23 cellular contexts compared by ENCODE assay signal in the genomic region with DNA sequence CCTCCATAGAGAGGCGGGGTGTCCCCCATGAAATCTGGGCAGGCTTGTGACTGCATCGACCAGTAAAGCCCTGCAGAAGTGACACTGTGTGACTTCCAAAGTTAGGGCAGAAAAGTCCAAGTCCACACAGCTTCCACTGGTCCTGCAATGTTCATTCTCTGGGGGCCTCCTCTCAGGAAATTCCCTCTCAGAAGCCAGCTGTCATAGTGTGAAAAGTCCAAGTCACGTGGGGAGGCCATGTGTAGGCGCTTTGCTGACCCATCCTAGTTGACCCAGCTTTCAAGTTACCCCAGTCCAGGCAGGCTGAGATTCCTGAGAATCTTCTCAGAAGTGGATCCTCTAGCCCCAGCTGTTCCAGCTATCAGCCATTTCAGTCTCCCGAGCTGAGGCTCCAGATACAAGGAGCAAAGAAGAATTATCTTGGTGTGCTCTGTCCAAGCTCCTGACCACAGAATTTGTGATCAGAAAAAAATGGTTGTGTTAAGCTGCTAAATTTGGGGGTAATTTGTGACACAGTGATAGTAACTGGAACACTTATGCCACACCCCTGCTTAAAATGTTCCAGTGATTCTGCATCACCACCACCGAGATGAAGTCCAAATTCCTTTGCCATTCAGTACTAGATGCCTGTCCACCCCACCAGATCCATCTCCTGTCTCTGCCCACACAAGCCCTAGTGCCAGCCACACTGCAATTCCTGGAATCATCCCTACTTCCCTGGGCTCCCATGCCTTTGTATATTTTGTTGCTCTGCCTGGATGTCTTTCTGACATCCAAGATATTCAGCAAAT. TPM values are rescaled to one million over a fixed set of nuclear protein-coding genes. Genes with fewer than 3 reads are reported as not detected.
DNase-seq lines count a peak whose midpoint lies in the region; ATAC-seq and TF ChIP-seq lines count a peak whose summit lies in the region.
"Had no signal": no experiment of that assay in that cellular context is flagged by ENCODE, and none has a peak within 500 bp of the region (broad histone marks: within the 10 kb centered on the region; RNA-seq: fewer than 3 reads in every experiment).

No MANE protein-coding gene starts in this region.

- H3K4me3 ChIP-seq in liver (ENCODE audit: low read depth in 1 of 3, low read length in 3 of 3) (no peak overlapping the region), right lobe of liver (no peak overlapping the region), osteoblast (ENCODE audit: insufficient read depth, low read length) (no peak overlapping the region)
- H3K4me3 ChIP-seq: A549, pancreas, upper lobe of left lung had no signal

- DNase-seq in right lobe of liver (no peak), left cardiac atrium (peak; percentile 33), osteoblast (ENCODE audit: insufficient read length, low spot score, missing footprints) (peak; percentile 56), NCI-H1930 (lab: John Stamatoyannopoulos, UW) (no peak)
- no peak for DNase-seq in activated CD4-positive, alpha-beta T cell treated with anti-CD3 and anti-CD28 coated beads for 4 hours
- no peak for DNase-seq in stimulated activated naive CD4-positive, alpha-beta T cell treated with Interleukin-2 at 50 U/mL for 16 hours (lab: John Stamatoyannopoulos, UW)
- DNase-seq: aorta, BE2C, dermis blood vessel endothelial cell, DND-41, H7, kidney glomerular epithelial cell, natural killer cell, NCI-H1105 treated with DMSO at 0.1 percent for 48 hours, NCI-H2029 treated with DMSO at 0.1 percent for 48 hours, NCI-H226, pancreas, upper lobe of left lung had no signal

- WGBS in liver, result 83% methylated on average over 6 of the region's 6 CpGs
- WGBS in right lobe of liver (ENCODE audit: insufficient coverage, low coverage, low lambda C conversion rate, missing lambda C conversion rate), result 36% methylated on average over 4 of the region's 6 CpGs

- H3K27ac ChIP-seq in liver (ENCODE audit: low read depth in 1 of 2, low read length in 2 of 2), result no peak overlapping the region
- no peak overlapping the region for H3K27ac ChIP-seq in right lobe of liver
- no peak overlapping the region for H3K27ac ChIP-seq in osteoblast (ENCODE audit: low read depth, low read length)
- H3K27ac ChIP-seq: A549, HL-60, pancreas, upper lobe of left lung had no signal

- H2AFZ ChIP-seq in osteoblast (ENCODE audit: low read length), result no peak overlapping the region

- H3K4me2 ChIP-seq in osteoblast (ENCODE audit: insufficient read depth, low read length), result no peak overlapping the region
- H3K4me2 ChIP-seq: A549 had no signal

- H3K36me3 ChIP-seq in liver (ENCODE audit: control insufficient read depth in 4 of 4, insufficient read depth in 3 of 4, low read depth in 1 of 4, low read length in 3 of 4), result no peaks in the 10 kb centered on the region
- no peaks in the 10 kb centered on the region for H3K36me3 ChIP-seq in right lobe of liver
- H3K36me3 ChIP-seq in osteoblast (ENCODE audit: insufficient read depth, low read length), result no peaks in the 10 kb centered on the region
- H3K36me3 ChIP-seq: BE2C, pancreas, upper lobe of left lung had no signal

- no peaks in the 10 kb centered on the region for H4K20me1 ChIP-seq in osteoblast (ENCODE audit: insufficient read depth, low read length)

- H3K9me3 ChIP-seq in liver (ENCODE audit: control insufficient read depth in 4 of 4, low read length in 3 of 4) (no peaks in the 10 kb centered on the region), right lobe of liver (no peaks in the 10 kb centered on the region), osteoblast (ENCODE audit: low read depth, low read length) (no peaks in the 10 kb centered on the region)
- H3K9me3 ChIP-seq: A549, BE2C, pancreas, upper lobe of left lung had no signal

- TF ChIP-seq CTCF in liver (IDR thresholded peaks at IDR 0.05; ENCODE audit: low read depth, low read length, missing input control) (no peak), right lobe of liver (IDR thresholded peaks at IDR 0.05) (no peak), osteoblast (IDR thresholded peaks at IDR 0.05; ENCODE audit: extremely low read depth, low read depth, low read length) (no peak)

- TF ChIP-seq POLR2A in right lobe of liver (IDR thresholded peaks at IDR 0.05), result no peak

- intact Hi-C loops in right lobe of liver (cut with DNase I) (no loop called here), left cardiac atrium (cut with DNase I) (loop anchor here in 1 of 2 donors (2.0 kb wide), 1 partner anchor 63 kb away; no protein-coding TSS in a partner anchor)

- no peak overlapping the region for H3K9ac ChIP-seq in liver (ENCODE audit: low read depth in 1 of 2, low read length in 2 of 2)

- ATAC-seq in right lobe of liver (no peak), left cardiac atrium (peak; percentile 14 to 25), esophagus mucosa (no peak)
- ATAC-seq: A549, natural killer cell, pancreas had no signal

- H3K79me2 ChIP-seq in osteoblast (ENCODE audit: insufficient read depth, low read length), result no peaks in the 10 kb centered on the region

- H3K27me3 ChIP-seq in liver (ENCODE audit: control insufficient read depth in 4 of 4, insufficient read depth in 4 of 4, low read length in 3 of 4), result no peaks in the 10 kb centered on the region
- H3K27me3 ChIP-seq in right lobe of liver, result no peaks in the 10 kb centered on the region
- peaks cover 48% of the 10 kb centered on the region for H3K27me3 ChIP-seq in osteoblast (ENCODE audit: insufficient read depth, low read length)
- H3K27me3 ChIP-seq: pancreas had no signal

- H3K4me1 ChIP-seq in liver (ENCODE audit: control insufficient read depth in 4 of 4, insufficient read depth in 4 of 4, low read length in 3 of 4) (peaks cover 10 to 45% (median 34%) of the 10 kb centered on the region in 4 donors), right lobe of liver (peaks cover 0 to 37% (median 12%) of the 10 kb centered on the region in 4 donors), osteoblast (ENCODE audit: insufficient read depth, low read length) (no peaks in the 10 kb centered on the region)

- no peak for TF ChIP-seq RAD21 in liver (IDR thresholded peaks at IDR 0.05)

TF ChIP-seq in liver, 16 proteins besides CTCF, POLR2A, EP300 and RAD21:
- TF ChIP-seq, protein P1, sequence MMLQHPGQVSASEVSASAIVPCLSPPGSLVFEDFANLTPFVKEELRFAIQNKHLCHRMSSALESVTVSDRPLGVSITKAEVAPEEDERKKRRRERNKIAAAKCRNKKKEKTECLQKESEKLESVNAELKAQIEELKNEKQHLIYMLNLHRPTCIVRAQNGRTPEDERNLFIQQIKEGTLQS (IDR thresholded peaks at IDR 0.05), result no peak
- TF ChIP-seq NR2F2 (IDR thresholded peaks at IDR 0.05) (peak; percentile 23), EGR1 (IDR thresholded peaks at IDR 0.05; ENCODE audit: low read depth in 2 of 2) (no peak)

RNA-seq across cellular contexts. Expression of a gene that starts 2.6 kb away (rescaled TPM):
- total RNA-seq in liver, result under 1 TPM; 0.08 to 0.14 TPM
- under 1 TPM; 0.03 to 0.06 TPM for polyA plus RNA-seq in liver
- total RNA-seq in right lobe of liver, result under 1 TPM in 4 of 6 experiments, not detected in 2; 0.06 to 0.68 (median 0.13) TPM
- 1 to 10 TPM in 1 of 2 donors, under 1 TPM in 1; 0.42 to 1.5 TPM for total RNA-seq in left cardiac atrium
- total RNA-seq in osteoblast, result under 0.01 TPM in 1 of 2 replicates, not detected in the other
- total RNA-seq in esophagus mucosa, result 0.24 TPM
- total RNA-seq: natural killer cell, OCI-LY7 had no signal
- polyA plus RNA-seq: A549 had no signal

Comparison
In these comparisons a context has a peak if more than half of its experiments do, and no peak if none do; other contexts are left out.
1. ATAC-seq: peak in left cardiac atrium (2 of 2); none in right lobe of liver (0 of 4) and esophagus mucosa (single experiment).
2. DNase-seq: peak in left cardiac atrium (single experiment) and osteoblast (single experiment); none in right lobe of liver (0 of 3), NCI-H1930 (0 of 2), activated CD4-positive, alpha-beta T cell treated with anti-CD3 and anti-CD28 coated beads for 4 hours (0 of 2) and stimulated activated naive CD4-positive, alpha-beta T cell treated with Interleukin-2 at 50 U/mL for 16 hours (single experiment).